Comparison of ENCODE assay signal across 18 cellular contexts in genomic region chr5:132815454-132815853, GRCh38. TPM values are rescaled to one million over a fixed set of nuclear protein-coding genes. Genes with fewer than 3 reads are reported as not detected.
DNase-seq lines count a peak whose midpoint lies in the region; ATAC-seq, FAIRE-seq and TF ChIP-seq lines count a peak whose summit lies in the region.
"Had no signal": no experiment of that assay in that cellular context is flagged by ENCODE, and none has a peak within 500 bp of the region (broad histone marks: within the 10 kb centered on the region; RNA-seq: fewer than 3 reads in every experiment).

No MANE protein-coding gene starts in this region.

- H3K36me3 ChIP-seq in CD4-positive, alpha-beta memory T cell (ENCODE audit: insufficient read depth, low read length), result no peaks in the 10 kb centered on the region
- H3K36me3 ChIP-seq: HAP-1, right atrium auricular region had no signal

- H3K27ac ChIP-seq in CD4-positive, alpha-beta memory T cell (ENCODE audit: low read depth, low read length), result no peak overlapping the region
- H3K27ac ChIP-seq: C4-2B, right atrium auricular region had no signal

- peaks cover 18% of the 10 kb centered on the region for H3K27me3 ChIP-seq in CD4-positive, alpha-beta memory T cell (ENCODE audit: insufficient read depth, low read length)

- no peaks in the 10 kb centered on the region for H3K9me3 Mint-ChIP-seq in CD4-positive, alpha-beta memory T cell
- no peaks in the 10 kb centered on the region for H3K9me3 Mint-ChIP-seq in chondrocyte (ENCODE audit: low read depth)
- peaks cover 0 to 2% (median 0%) of the 10 kb centered on the region in 9 donors for H3K9me3 Mint-ChIP-seq in naive thymus-derived CD8-positive, alpha-beta T cell
- H3K9me3 Mint-ChIP-seq: activated naive CD8-positive, alpha-beta T cell treated with anti-CD3 and anti-CD28 coated beads, Interleukin-2, amount 10 ng/mL, durations not matched to agents 7 days and 5 days; dendritic cell treated with granulocyte-macrophage colony-stimulating factor and Interleukin-4, amounts not matched to agents 40 ng/mL and 50 ng/mL, for 4 days had no signal

- H3K4me3 Mint-ChIP-seq in CD4-positive, alpha-beta memory T cell, result peak overlapping the region in 6 of 8 donors; percentile 27 to 63 (median 50)
- peak overlapping the region; percentile 19 for H3K4me3 Mint-ChIP-seq in chondrocyte (ENCODE audit: unreplicated experiment)
- peak overlapping the region in 9 of 10 donors; percentile 46 to 72 (median 51) for H3K4me3 Mint-ChIP-seq in naive thymus-derived CD8-positive, alpha-beta T cell
- H3K4me3 Mint-ChIP-seq: activated naive CD8-positive, alpha-beta T cell treated with anti-CD3 and anti-CD28 coated beads, Interleukin-2, amount 10 ng/mL, durations not matched to agents 7 days and 5 days; dendritic cell treated with granulocyte-macrophage colony-stimulating factor and Interleukin-4, amounts not matched to agents 40 ng/mL and 50 ng/mL, for 4 days had no signal

- H3K9me3 ChIP-seq in CD4-positive, alpha-beta memory T cell (ENCODE audit: control insufficient read depth in 1 of 2, low read length in 2 of 2), result no peaks in the 10 kb centered on the region
- H3K9me3 ChIP-seq: HAP-1, right atrium auricular region had no signal

- CTCF ChIA-PET in CD4-positive, alpha-beta memory T cell (lab: Charles Lee; ENCODE audit: partially characterized antibody), result interaction anchor here (1.3 to 1.4 kb wide), 3 partner anchors 11 to 288 kb away, joined by 3 to 5 read pairs (median 3); partner anchors contain the start of gene CCNI2

- intact Hi-C loops in CD4-positive, alpha-beta memory T cell (cut with micrococcal nuclease), result no loop called here

- no peak overlapping the region for H3K27ac Mint-ChIP-seq in CD4-positive, alpha-beta memory T cell
- no peak overlapping the region for H3K27ac Mint-ChIP-seq in chondrocyte (ENCODE audit: unreplicated experiment)
- H3K27ac Mint-ChIP-seq in naive thymus-derived CD8-positive, alpha-beta T cell, result no peak overlapping the region
- H3K27ac Mint-ChIP-seq: activated naive CD8-positive, alpha-beta T cell treated with anti-CD3 and anti-CD28 coated beads, Interleukin-2, amount 10 ng/mL, durations not matched to agents 7 days and 5 days; dendritic cell treated with granulocyte-macrophage colony-stimulating factor and Interleukin-4, amounts not matched to agents 40 ng/mL and 50 ng/mL, for 4 days had no signal

- DNase-seq in CD4-positive, alpha-beta memory T cell, result no peak
- peak; percentile 36 for DNase-seq in HTR-8/SVneo (ENCODE audit: insufficient read length, low spot score)
- DNase-seq in chondrocyte (ENCODE audit: low spot score), result no peak
- DNase-seq in naive thymus-derived CD8-positive, alpha-beta T cell, result no peak
- DNase-seq in T1000 (lab: John Stamatoyannopoulos, UW), result no peak
- no peak for DNase-seq in activated CD4-positive, alpha-beta T cell treated with anti-CD3 and anti-CD28 coated beads, Interleukin-2, amount 50 U/mL, for 4 hours
- DNase-seq: activated naive CD8-positive, alpha-beta T cell treated with anti-CD3 and anti-CD28 coated beads, Interleukin-2, amount 10 ng/mL, durations not matched to agents 7 days and 5 days; NCI-H510A; stimulated activated CD4-positive, alpha-beta T cell treated with anti-CD3 and anti-CD28 coated beads, Interleukin-4, amount 100 ng/mL, for 4 hours; stimulated activated naive CD8-positive, alpha-beta T cell treated with anti-CD3 and anti-CD28 coated beads, Interleukin-15, Interleukin-2, amounts not matched to agents 100 U/mL and 50 U/mL, for 24 hours had no signal

- no peaks in the 10 kb centered on the region for H3K36me3 Mint-ChIP-seq in CD4-positive, alpha-beta memory T cell
- H3K36me3 Mint-ChIP-seq in chondrocyte (ENCODE audit: low read depth), result peaks cover 1% of the 10 kb centered on the region
- H3K36me3 Mint-ChIP-seq in naive thymus-derived CD8-positive, alpha-beta T cell, result no peaks in the 10 kb centered on the region
- H3K36me3 Mint-ChIP-seq: activated naive CD8-positive, alpha-beta T cell treated with anti-CD3 and anti-CD28 coated beads, Interleukin-2, amount 10 ng/mL, durations not matched to agents 7 days and 5 days had no signal

- H3K27me3 Mint-ChIP-seq in CD4-positive, alpha-beta memory T cell, result peaks cover 28 to 36% of the 10 kb centered on the region in 2 donors
- peaks cover 16% of the 10 kb centered on the region for H3K27me3 Mint-ChIP-seq in chondrocyte (ENCODE audit: low read depth)
- peaks cover 26 to 46% (median 33%) of the 10 kb centered on the region in 5 donors for H3K27me3 Mint-ChIP-seq in naive thymus-derived CD8-positive, alpha-beta T cell

- peaks cover 24% of the 10 kb centered on the region for H3K4me1 ChIP-seq in CD4-positive, alpha-beta memory T cell (ENCODE audit: insufficient read depth, low read length)

- no peak overlapping the region for H3K4me3 ChIP-seq in CD4-positive, alpha-beta memory T cell (ENCODE audit: low read length in 2 of 2)
- H3K4me3 ChIP-seq: HAP-1, right atrium auricular region had no signal

- TF ChIP-seq CTCF in chondrocyte (IDR thresholded peaks at IDR 0.05), result no peak

- no peak for FAIRE-seq in HTR-8/SVneo (lab: Jason Lieb, UNC)
- FAIRE-seq: GM18507, RCC 7860 had no signal

- ATAC-seq in naive thymus-derived CD8-positive, alpha-beta T cell, result no peak
- ATAC-seq in HG03139 (IDR thresholded peaks at IDR 0.05; ENCODE audit: unreplicated experiment) (no peak), GM21515 (IDR thresholded peaks at IDR 0.05; ENCODE audit: unreplicated experiment) (no peak)
- ATAC-seq: stimulated activated naive CD8-positive, alpha-beta T cell treated with anti-CD3 and anti-CD28 coated beads, Interleukin-15, Interleukin-2, amounts not matched to agents 100 U/mL and 50 U/mL, for 24 hours had no signal

- peaks cover 10 to 26% (median 17%) of the 10 kb centered on the region in 4 donors for H3K4me1 Mint-ChIP-seq in CD4-positive, alpha-beta memory T cell
- peaks cover 12% of the 10 kb centered on the region for H3K4me1 Mint-ChIP-seq in chondrocyte (ENCODE audit: low read depth)
- peaks cover 11 to 26% (median 24%) of the 10 kb centered on the region in 4 donors for H3K4me1 Mint-ChIP-seq in naive thymus-derived CD8-positive, alpha-beta T cell

- POLR2A ChIA-PET in CD4-positive, alpha-beta memory T cell (lab: Charles Lee; ENCODE audit: partially characterized antibody), result no interaction called here
- POLR2A ChIA-PET in naive thymus-derived CD8-positive, alpha-beta T cell (lab: Charles Lee), result no interaction called here

RNA-seq across cellular contexts. Expression of gene SOWAHA, which starts 2.4 kb away (rescaled TPM):
- total RNA-seq in CD4-positive, alpha-beta memory T cell, result not detected
- polyA plus RNA-seq in CD4-positive, alpha-beta memory T cell, result under 1 TPM in 1 of 2 donors, not detected in 1; 0.06 TPM
- not detected in 3 replicates for total RNA-seq in chondrocyte
- total RNA-seq in naive thymus-derived CD8-positive, alpha-beta T cell, result not detected
- not detected for polyA plus RNA-seq in naive thymus-derived CD8-positive, alpha-beta T cell
- total RNA-seq: activated naive CD8-positive, alpha-beta T cell treated with anti-CD3 and anti-CD28 coated beads, Interleukin-2, amount 10 ng/mL, durations not matched to agents 7 days and 5 days; right atrium auricular region had no signal

RNA-seq across cellular contexts. Expression of gene SHROOM1, which starts 15.0 kb away (rescaled TPM):
- total RNA-seq in CD4-positive, alpha-beta memory T cell, result under 1 TPM in 1 of 2 experiments, not detected in 1; 0.49 TPM
- not detected for polyA plus RNA-seq in CD4-positive, alpha-beta memory T cell
- total RNA-seq in chondrocyte, result 6.5 to 7.7 TPM (median 7.6 TPM) in 3 replicates
- not detected for total RNA-seq in naive thymus-derived CD8-positive, alpha-beta T cell
- polyA plus RNA-seq in naive thymus-derived CD8-positive, alpha-beta T cell, result not detected

RNA-seq across cellular contexts. Expression of gene SEPTIN8, which starts 38.4 kb away (rescaled TPM):
- 10 to 100 TPM; 12.6 to 13.8 TPM for total RNA-seq in CD4-positive, alpha-beta memory T cell
- polyA plus RNA-seq in CD4-positive, alpha-beta memory T cell, result 1 to 10 TPM; 1.1 to 3.3 TPM
- 86.0 to 128 TPM (median 127 TPM) in 3 replicates for total RNA-seq in chondrocyte
- 1 to 10 TPM; 5.8 to 6.6 TPM for total RNA-seq in naive thymus-derived CD8-positive, alpha-beta T cell
- 1 to 10 TPM in 2 of 3 donors, under 1 TPM in 1; 0.82 to 1.2 (median 1.1) TPM for polyA plus RNA-seq in naive thymus-derived CD8-positive, alpha-beta T cell

RNA-seq across cellular contexts. Expression of gene GDF9, which starts 50.8 kb away (rescaled TPM):
- 1 to 10 TPM; 1.1 to 1.9 TPM for total RNA-seq in CD4-positive, alpha-beta memory T cell
- polyA plus RNA-seq in CD4-positive, alpha-beta memory T cell, result under 1 TPM; 0.13 to 0.30 TPM
- 0.29 to 0.38 TPM (median 0.30 TPM) in 3 replicates for total RNA-seq in chondrocyte
- total RNA-seq in naive thymus-derived CD8-positive, alpha-beta T cell, result 1 to 10 TPM; 1.2 to 1.7 TPM
- under 1 TPM in 2 of 3 donors, not detected in 1; 0.30 to 0.45 TPM for polyA plus RNA-seq in naive thymus-derived CD8-positive, alpha-beta T cell

RNA-seq across cellular contexts. Expression of gene UQCRQ, which starts 51.0 kb away (rescaled TPM):
- total RNA-seq in CD4-positive, alpha-beta memory T cell, result 100 to 1,000 TPM; 124 to 127 TPM
- 100 to 1,000 TPM; 471 to 536 TPM for polyA plus RNA-seq in CD4-positive, alpha-beta memory T cell
- 378 to 436 TPM (median 403 TPM) in 3 replicates for total RNA-seq in chondrocyte
- 100 to 1,000 TPM; 101 to 114 TPM for total RNA-seq in naive thymus-derived CD8-positive, alpha-beta T cell
- polyA plus RNA-seq in naive thymus-derived CD8-positive, alpha-beta T cell, result 100 to 1,000 TPM; 594 to 702 (median 638) TPM
